ENCODE assay signal across 8 cellular contexts in genomic region chr5:150356575-150357284, GRCh38. TPM values are rescaled to one million over a fixed set of nuclear protein-coding genes. Genes with fewer than 3 reads are reported as not detected.
DNase-seq lines count a peak whose midpoint lies in the region; ATAC-seq lines count a peak whose summit lies in the region.

No MANE protein-coding gene starts in this region.

- peak overlapping the region; percentile 39 to 85 (median 73) for H3K4me3 ChIP-seq in subcutaneous abdominal adipose tissue (ENCODE audit: low read depth in 1 of 5, low read length in 5 of 5)

- H3K9me3 Mint-ChIP-seq in T-helper 2 cell treated with Interferon-gamma antibody and Interleukin-4, amounts not matched to agents 5 μg/mL and 100 μg/mL, for 36 hours: no peaks in the 10 kb centered on the region
- no peaks in the 10 kb centered on the region for H3K9me3 Mint-ChIP-seq in activated naive CD8-positive, alpha-beta T cell treated with anti-CD3 and anti-CD28 coated beads for 36 hours

- peak overlapping the region in 2 of 5 donors; percentile 48 to 53 for H3K9ac ChIP-seq in subcutaneous abdominal adipose tissue (ENCODE audit: low read length in 5 of 5)

- no peak for DNase-seq in T-helper 2 cell treated with Interferon-gamma antibody and Interleukin-4, amounts not matched to agents 5 μg/mL and 100 μg/mL, for 36 hours (ENCODE audit: low spot score)
- DNase-seq in T-helper 2 cell (no peak), kidney tubule cell (ENCODE audit: low spot score) (peak; percentile 4), midbrain (lab: John Stamatoyannopoulos, UW) (no peak), T-helper 9 cell (no peak)
- no peak for DNase-seq in activated naive CD8-positive, alpha-beta T cell treated with anti-CD3 and anti-CD28 coated beads for 36 hours

- H3K4me3 Mint-ChIP-seq in T-helper 2 cell treated with Interferon-gamma antibody and Interleukin-4, amounts not matched to agents 5 μg/mL and 100 μg/mL, for 36 hours: peak overlapping the region; percentile 79
- peak overlapping the region; percentile 87 for H3K4me3 Mint-ChIP-seq in activated naive CD8-positive, alpha-beta T cell treated with anti-CD3 and anti-CD28 coated beads for 36 hours

- H3K4me1 Mint-ChIP-seq in T-helper 2 cell treated with Interferon-gamma antibody and Interleukin-4, amounts not matched to agents 5 μg/mL and 100 μg/mL, for 36 hours (ENCODE audit: low read depth): peaks cover 13% of the 10 kb centered on the region
- peaks cover 23% of the 10 kb centered on the region for H3K4me1 Mint-ChIP-seq in activated naive CD8-positive, alpha-beta T cell treated with anti-CD3 and anti-CD28 coated beads for 36 hours

- H3K27ac Mint-ChIP-seq in T-helper 2 cell treated with Interferon-gamma antibody and Interleukin-4, amounts not matched to agents 5 μg/mL and 100 μg/mL, for 36 hours: peak overlapping the region; percentile 80
- H3K27ac Mint-ChIP-seq in activated naive CD8-positive, alpha-beta T cell treated with anti-CD3 and anti-CD28 coated beads for 36 hours: peak overlapping the region; percentile 84

- peaks cover 16% of the 10 kb centered on the region for H3K36me3 Mint-ChIP-seq in T-helper 2 cell treated with Interferon-gamma antibody and Interleukin-4, amounts not matched to agents 5 μg/mL and 100 μg/mL, for 36 hours (ENCODE audit: low read depth)
- peaks cover 20% of the 10 kb centered on the region for H3K36me3 Mint-ChIP-seq in activated naive CD8-positive, alpha-beta T cell treated with anti-CD3 and anti-CD28 coated beads for 36 hours

- peak overlapping the region; percentile 50 for H3K27ac ChIP-seq in subcutaneous abdominal adipose tissue (ENCODE audit: low read depth, low read length)

- peaks cover 0 to 24% (median 17%) of the 10 kb centered on the region in 5 donors for H3K4me1 ChIP-seq in subcutaneous abdominal adipose tissue (ENCODE audit: control insufficient read depth in 5 of 5, insufficient read depth in 5 of 5, low read length in 5 of 5)

- peaks cover 4% of the 10 kb centered on the region for H3K27me3 Mint-ChIP-seq in T-helper 2 cell treated with Interferon-gamma antibody and Interleukin-4, amounts not matched to agents 5 μg/mL and 100 μg/mL, for 36 hours (ENCODE audit: low read depth)
- peaks cover 4% of the 10 kb centered on the region for H3K27me3 Mint-ChIP-seq in activated naive CD8-positive, alpha-beta T cell treated with anti-CD3 and anti-CD28 coated beads for 36 hours

- H3K9me3 ChIP-seq in subcutaneous abdominal adipose tissue (ENCODE audit: control insufficient read depth in 5 of 5, low read length in 5 of 5): no peaks in the 10 kb centered on the region

- ATAC-seq in HG02610 (IDR thresholded peaks at IDR 0.05; ENCODE audit: unreplicated experiment): no peak

- no peaks in the 10 kb centered on the region for H3K27me3 ChIP-seq in subcutaneous abdominal adipose tissue (ENCODE audit: control insufficient read depth in 5 of 5, insufficient read depth in 4 of 5, low read length in 5 of 5)

- peaks cover 4 to 16% (median 8%) of the 10 kb centered on the region in 5 donors for H3K36me3 ChIP-seq in subcutaneous abdominal adipose tissue (ENCODE audit: control insufficient read depth in 5 of 5, insufficient read depth in 5 of 5, low read length in 5 of 5)

RNA-seq across cellular contexts. Expression of gene TCOF1, which starts 0.8 kb away (rescaled TPM):
- total RNA-seq in activated naive CD8-positive, alpha-beta T cell treated with anti-CD3 and anti-CD28 coated beads for 36 hours: 100 to 1,000 TPM; 138 to 140 TPM

RNA-seq across cellular contexts. Expression of gene ARSI, which starts 54.0 kb away (rescaled TPM):
- total RNA-seq in activated naive CD8-positive, alpha-beta T cell treated with anti-CD3 and anti-CD28 coated beads for 36 hours: not detected

RNA-seq across cellular contexts. Expression of gene CD74, which starts 56.0 kb away (rescaled TPM):
- 100 to 1,000 TPM; 290 to 294 TPM for total RNA-seq in activated naive CD8-positive, alpha-beta T cell treated with anti-CD3 and anti-CD28 coated beads for 36 hours
